Comparison of ENCODE assay signal across 2 cellular contexts in the genomic region with DNA sequence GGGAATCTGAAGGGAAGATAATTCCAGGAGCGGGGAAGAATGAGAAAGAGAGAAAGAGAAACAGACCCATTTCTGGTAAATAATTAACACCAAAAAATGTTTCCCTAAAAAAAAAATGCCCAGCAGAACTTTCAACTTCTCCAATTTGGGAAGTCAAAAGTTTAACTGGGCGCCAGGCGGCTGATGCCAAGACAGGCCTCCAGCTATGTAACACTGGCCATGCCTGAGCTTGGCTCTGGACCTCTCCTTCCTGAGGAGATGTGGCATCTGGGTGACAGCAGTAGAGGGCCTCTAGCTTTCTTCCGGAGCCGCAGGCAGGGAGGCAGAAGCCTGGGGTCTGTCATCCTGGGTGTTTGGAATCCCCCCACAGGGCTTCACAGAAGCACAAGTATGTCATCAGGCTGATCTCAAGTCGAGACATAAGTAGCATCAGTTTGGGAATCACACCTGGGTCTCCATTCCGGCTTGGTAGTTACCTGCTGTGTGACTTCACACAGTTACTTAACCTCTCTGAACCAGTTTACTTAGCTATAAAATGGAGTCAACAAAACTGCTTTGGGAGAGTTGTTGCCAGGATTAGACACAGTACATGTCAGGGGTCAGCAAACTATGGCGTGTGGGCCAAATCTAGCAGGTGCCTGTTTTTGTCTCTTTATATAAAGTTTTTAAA.
TF ChIP-seq lines count a peak whose summit lies in the region.

No MANE protein-coding gene starts in this region.

TF ChIP-seq in GM23338, 12 proteins besides CTCF, POLR2A, EP300 and RAD21 (continues in another document):
- TF ChIP-seq, protein P1, sequence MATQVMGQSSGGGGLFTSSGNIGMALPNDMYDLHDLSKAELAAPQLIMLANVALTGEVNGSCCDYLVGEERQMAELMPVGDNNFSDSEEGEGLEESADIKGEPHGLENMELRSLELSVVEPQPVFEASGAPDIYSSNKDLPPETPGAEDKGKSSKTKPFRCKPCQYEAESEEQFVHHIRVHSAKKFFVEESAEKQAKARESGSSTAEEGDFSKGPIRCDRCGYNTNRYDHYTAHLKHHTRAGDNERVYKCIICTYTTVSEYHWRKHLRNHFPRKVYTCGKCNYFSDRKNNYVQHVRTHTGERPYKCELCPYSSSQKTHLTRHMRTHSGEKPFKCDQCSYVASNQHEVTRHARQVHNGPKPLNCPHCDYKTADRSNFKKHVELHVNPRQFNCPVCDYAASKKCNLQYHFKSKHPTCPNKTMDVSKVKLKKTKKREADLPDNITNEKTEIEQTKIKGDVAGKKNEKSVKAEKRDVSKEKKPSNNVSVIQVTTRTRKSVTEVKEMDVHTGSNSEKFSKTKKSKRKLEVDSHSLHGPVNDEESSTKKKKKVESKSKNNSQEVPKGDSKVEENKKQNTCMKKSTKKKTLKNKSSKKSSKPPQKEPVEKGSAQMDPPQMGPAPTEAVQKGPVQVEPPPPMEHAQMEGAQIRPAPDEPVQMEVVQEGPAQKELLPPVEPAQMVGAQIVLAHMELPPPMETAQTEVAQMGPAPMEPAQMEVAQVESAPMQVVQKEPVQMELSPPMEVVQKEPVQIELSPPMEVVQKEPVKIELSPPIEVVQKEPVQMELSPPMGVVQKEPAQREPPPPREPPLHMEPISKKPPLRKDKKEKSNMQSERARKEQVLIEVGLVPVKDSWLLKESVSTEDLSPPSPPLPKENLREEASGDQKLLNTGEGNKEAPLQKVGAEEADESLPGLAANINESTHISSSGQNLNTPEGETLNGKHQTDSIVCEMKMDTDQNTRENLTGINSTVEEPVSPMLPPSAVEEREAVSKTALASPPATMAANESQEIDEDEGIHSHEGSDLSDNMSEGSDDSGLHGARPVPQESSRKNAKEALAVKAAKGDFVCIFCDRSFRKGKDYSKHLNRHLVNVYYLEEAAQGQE (IDR thresholded peaks at IDR 0.05; ENCODE audit: unreplicated experiment), result no peak
- TF ChIP-seq, protein P2, sequence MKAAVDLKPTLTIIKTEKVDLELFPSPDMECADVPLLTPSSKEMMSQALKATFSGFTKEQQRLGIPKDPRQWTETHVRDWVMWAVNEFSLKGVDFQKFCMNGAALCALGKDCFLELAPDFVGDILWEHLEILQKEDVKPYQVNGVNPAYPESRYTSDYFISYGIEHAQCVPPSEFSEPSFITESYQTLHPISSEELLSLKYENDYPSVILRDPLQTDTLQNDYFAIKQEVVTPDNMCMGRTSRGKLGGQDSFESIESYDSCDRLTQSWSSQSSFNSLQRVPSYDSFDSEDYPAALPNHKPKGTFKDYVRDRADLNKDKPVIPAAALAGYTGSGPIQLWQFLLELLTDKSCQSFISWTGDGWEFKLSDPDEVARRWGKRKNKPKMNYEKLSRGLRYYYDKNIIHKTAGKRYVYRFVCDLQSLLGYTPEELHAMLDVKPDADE (IDR thresholded peaks at IDR 0.05), result no peak
- TF ChIP-seq ZNF331 (CRISPR knock-in tag; IDR thresholded peaks at IDR 0.05; ENCODE audit: low read depth) (no peak), JUNB (IDR thresholded peaks at IDR 0.05; ENCODE audit: unreplicated experiment) (no peak), CREB1 (CRISPR knock-in tag; IDR thresholded peaks at IDR 0.05; ENCODE audit: low read depth) (no peak), ZNF114 (CRISPR knock-in tag; IDR thresholded peaks at IDR 0.05) (no peak), STAT1 (IDR thresholded peaks at IDR 0.05; ENCODE audit: unreplicated experiment) (no peak)
- TF ChIP-seq, protein P3, sequence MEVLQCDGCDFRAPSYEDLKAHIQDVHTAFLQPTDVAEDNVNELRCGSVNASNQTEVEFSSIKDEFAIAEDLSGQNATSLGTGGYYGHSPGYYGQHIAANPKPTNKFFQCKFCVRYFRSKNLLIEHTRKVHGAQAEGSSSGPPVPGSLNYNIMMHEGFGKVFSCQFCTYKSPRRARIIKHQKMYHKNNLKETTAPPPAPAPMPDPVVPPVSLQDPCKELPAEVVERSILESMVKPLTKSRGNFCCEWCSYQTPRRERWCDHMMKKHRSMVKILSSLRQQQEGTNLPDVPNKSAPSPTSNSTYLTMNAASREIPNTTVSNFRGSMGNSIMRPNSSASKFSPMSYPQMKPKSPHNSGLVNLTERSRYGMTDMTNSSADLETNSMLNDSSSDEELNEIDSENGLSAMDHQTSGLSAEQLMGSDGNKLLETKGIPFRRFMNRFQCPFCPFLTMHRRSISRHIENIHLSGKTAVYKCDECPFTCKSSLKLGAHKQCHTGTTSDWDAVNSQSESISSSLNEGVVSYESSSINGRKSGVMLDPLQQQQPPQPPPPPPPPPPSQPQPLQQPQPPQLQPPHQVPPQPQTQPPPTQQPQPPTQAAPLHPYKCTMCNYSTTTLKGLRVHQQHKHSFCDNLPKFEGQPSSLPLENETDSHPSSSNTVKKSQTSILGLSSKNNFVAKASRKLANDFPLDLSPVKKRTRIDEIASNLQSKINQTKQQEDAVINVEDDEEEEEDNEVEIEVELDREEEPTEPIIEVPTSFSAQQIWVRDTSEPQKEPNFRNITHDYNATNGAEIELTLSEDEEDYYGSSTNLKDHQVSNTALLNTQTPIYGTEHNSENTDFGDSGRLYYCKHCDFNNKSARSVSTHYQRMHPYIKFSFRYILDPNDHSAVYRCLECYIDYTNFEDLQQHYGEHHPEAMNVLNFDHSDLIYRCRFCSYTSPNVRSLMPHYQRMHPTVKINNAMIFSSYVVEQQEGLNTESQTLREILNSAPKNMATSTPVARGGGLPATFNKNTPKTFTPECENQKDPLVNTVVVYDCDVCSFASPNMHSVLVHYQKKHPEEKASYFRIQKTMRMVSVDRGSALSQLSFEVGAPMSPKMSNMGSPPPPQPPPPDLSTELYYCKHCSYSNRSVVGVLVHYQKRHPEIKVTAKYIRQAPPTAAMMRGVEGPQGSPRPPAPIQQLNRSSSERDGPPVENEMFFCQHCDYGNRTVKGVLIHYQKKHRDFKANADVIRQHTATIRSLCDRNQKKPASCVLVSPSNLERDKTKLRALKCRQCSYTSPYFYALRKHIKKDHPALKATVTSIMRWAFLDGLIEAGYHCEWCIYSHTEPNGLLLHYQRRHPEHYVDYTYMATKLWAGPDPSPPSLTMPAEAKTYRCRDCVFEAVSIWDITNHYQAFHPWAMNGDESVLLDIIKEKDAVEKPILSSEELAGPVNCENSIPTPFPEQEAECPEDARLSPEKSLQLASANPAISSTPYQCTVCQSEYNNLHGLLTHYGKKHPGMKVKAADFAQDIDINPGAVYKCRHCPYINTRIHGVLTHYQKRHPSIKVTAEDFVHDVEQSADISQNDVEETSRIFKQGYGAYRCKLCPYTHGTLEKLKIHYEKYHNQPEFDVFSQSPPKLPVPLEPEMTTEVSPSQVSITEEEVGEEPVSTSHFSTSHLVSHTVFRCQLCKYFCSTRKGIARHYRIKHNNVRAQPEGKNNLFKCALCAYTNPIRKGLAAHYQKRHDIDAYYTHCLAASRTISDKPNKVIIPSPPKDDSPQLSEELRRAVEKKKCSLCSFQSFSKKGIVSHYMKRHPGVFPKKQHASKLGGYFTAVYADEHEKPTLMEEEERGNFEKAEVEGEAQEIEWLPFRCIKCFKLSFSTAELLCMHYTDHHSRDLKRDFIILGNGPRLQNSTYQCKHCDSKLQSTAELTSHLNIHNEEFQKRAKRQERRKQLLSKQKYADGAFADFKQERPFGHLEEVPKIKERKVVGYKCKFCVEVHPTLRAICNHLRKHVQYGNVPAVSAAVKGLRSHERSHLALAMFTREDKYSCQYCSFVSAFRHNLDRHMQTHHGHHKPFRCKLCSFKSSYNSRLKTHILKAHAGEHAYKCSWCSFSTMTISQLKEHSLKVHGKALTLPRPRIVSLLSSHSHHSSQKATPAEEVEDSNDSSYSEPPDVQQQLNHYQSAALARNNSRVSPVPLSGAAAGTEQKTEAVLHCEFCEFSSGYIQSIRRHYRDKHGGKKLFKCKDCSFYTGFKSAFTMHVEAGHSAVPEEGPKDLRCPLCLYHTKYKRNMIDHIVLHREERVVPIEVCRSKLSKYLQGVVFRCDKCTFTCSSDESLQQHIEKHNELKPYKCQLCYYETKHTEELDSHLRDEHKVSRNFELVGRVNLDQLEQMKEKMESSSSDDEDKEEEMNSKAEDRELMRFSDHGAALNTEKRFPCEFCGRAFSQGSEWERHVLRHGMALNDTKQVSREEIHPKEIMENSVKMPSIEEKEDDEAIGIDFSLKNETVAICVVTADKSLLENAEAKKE (CRISPR knock-in tag; IDR thresholded peaks at IDR 0.05), result no peak

TF ChIP-seq in HepG2, 621 proteins besides CTCF, POLR2A, EP300 and RAD21 (continues in another document):
- no peak for TF ChIP-seq NFIC (IDR thresholded peaks at IDR 0.05; ENCODE audit: low read length)
- TF ChIP-seq TBX2 (CRISPR knock-in tag; IDR thresholded peaks at IDR 0.05; ENCODE audit: borderline replicate concordance), result no peak
- TF ChIP-seq FOXA1 (IDR thresholded peaks at IDR 0.05), result no peak
- peak; percentile 12; the same call in 1 of the 2 replicates for TF ChIP-seq FOXA1 (CRISPR knock-in tag; IDR thresholded peaks at IDR 0.05)
- TF ChIP-seq KDM1A (CRISPR knock-in tag; IDR thresholded peaks at IDR 0.05), result peak; percentile 76
- TF ChIP-seq, protein P4, sequence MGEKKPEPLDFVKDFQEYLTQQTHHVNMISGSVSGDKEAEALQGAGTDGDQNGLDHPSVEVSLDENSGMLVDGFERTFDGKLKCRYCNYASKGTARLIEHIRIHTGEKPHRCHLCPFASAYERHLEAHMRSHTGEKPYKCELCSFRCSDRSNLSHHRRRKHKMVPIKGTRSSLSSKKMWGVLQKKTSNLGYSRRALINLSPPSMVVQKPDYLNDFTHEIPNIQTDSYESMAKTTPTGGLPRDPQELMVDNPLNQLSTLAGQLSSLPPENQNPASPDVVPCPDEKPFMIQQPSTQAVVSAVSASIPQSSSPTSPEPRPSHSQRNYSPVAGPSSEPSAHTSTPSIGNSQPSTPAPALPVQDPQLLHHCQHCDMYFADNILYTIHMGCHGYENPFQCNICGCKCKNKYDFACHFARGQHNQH (CRISPR knock-in tag; IDR thresholded peaks at IDR 0.05), result 0 out of 2 replicates have a peak, but pooled peaks have one; percentile 33
- TF ChIP-seq MXD4 (CRISPR knock-in tag; IDR thresholded peaks at IDR 0.05), result no peak
- TF ChIP-seq, protein P5, sequence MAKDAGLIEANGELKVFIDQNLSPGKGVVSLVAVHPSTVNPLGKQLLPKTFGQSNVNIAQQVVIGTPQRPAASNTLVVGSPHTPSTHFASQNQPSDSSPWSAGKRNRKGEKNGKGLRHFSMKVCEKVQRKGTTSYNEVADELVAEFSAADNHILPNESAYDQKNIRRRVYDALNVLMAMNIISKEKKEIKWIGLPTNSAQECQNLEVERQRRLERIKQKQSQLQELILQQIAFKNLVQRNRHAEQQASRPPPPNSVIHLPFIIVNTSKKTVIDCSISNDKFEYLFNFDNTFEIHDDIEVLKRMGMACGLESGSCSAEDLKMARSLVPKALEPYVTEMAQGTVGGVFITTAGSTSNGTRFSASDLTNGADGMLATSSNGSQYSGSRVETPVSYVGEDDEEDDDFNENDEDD (CRISPR knock-in tag; IDR thresholded peaks at IDR 0.05; ENCODE audit: borderline replicate concordance), result no peak
- TF ChIP-seq CBX1 (IDR thresholded peaks at IDR 0.05; ENCODE audit: low read depth), result peak; percentile 83
- peak; percentile 97 for TF ChIP-seq ZMYM3 (CRISPR knock-in tag; IDR thresholded peaks at IDR 0.05)
- TF ChIP-seq, protein P6, sequence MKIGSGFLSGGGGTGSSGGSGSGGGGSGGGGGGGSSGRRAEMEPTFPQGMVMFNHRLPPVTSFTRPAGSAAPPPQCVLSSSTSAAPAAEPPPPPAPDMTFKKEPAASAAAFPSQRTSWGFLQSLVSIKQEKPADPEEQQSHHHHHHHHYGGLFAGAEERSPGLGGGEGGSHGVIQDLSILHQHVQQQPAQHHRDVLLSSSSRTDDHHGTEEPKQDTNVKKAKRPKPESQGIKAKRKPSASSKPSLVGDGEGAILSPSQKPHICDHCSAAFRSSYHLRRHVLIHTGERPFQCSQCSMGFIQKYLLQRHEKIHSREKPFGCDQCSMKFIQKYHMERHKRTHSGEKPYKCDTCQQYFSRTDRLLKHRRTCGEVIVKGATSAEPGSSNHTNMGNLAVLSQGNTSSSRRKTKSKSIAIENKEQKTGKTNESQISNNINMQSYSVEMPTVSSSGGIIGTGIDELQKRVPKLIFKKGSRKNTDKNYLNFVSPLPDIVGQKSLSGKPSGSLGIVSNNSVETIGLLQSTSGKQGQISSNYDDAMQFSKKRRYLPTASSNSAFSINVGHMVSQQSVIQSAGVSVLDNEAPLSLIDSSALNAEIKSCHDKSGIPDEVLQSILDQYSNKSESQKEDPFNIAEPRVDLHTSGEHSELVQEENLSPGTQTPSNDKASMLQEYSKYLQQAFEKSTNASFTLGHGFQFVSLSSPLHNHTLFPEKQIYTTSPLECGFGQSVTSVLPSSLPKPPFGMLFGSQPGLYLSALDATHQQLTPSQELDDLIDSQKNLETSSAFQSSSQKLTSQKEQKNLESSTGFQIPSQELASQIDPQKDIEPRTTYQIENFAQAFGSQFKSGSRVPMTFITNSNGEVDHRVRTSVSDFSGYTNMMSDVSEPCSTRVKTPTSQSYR (CRISPR knock-in tag; IDR thresholded peaks at IDR 0.05; ENCODE audit: borderline replicate concordance), result no peak
- TF ChIP-seq ZFY (CRISPR knock-in tag; IDR thresholded peaks at IDR 0.05), result peak; percentile 9; the same call in 1 of the 2 replicates
- TF ChIP-seq, protein P7, sequence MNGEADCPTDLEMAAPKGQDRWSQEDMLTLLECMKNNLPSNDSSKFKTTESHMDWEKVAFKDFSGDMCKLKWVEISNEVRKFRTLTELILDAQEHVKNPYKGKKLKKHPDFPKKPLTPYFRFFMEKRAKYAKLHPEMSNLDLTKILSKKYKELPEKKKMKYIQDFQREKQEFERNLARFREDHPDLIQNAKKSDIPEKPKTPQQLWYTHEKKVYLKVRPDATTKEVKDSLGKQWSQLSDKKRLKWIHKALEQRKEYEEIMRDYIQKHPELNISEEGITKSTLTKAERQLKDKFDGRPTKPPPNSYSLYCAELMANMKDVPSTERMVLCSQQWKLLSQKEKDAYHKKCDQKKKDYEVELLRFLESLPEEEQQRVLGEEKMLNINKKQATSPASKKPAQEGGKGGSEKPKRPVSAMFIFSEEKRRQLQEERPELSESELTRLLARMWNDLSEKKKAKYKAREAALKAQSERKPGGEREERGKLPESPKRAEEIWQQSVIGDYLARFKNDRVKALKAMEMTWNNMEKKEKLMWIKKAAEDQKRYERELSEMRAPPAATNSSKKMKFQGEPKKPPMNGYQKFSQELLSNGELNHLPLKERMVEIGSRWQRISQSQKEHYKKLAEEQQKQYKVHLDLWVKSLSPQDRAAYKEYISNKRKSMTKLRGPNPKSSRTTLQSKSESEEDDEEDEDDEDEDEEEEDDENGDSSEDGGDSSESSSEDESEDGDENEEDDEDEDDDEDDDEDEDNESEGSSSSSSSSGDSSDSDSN (CRISPR knock-in tag; IDR thresholded peaks at IDR 0.05), result 0 out of 2 replicates have a peak, but pooled peaks have one; percentile 5
- no peak for TF ChIP-seq JUND (CRISPR knock-in tag; IDR thresholded peaks at IDR 0.05)
- 0 out of 2 replicates have a peak, but pooled peaks have one; percentile 10 for TF ChIP-seq ZNF337 (CRISPR knock-in tag; IDR thresholded peaks at IDR 0.05; ENCODE audit: borderline replicate concordance, low read depth)
- TF ChIP-seq ZFP36 (IDR thresholded peaks at IDR 0.05; ENCODE audit: borderline replicate concordance, low read depth, low read length, partially characterized antibody), result peak; percentile 60
- no peak for TF ChIP-seq ZNF382 (CRISPR knock-in tag; IDR thresholded peaks at IDR 0.05; ENCODE audit: borderline replicate concordance)
- TF ChIP-seq STAG1 (CRISPR knock-in tag; IDR thresholded peaks at IDR 0.05), result peak; percentile 1; the same call in 1 of the 2 replicates
- TF ChIP-seq PPARG (CRISPR knock-in tag; conservative IDR thresholded peaks at IDR 0.05), result 0 out of 2 replicates have a peak, but pooled peaks have one; percentile 4
- no peak for TF ChIP-seq ZKSCAN1 (IDR thresholded peaks at IDR 0.05; ENCODE audit: low read length)
